In genomic region chr3:100506355-100506754, GRCh38 we compare ENCODE assay signal across 1 cellular context.
TF ChIP-seq lines count a peak whose summit lies in the region.

No MANE protein-coding gene starts in this region.

TF ChIP-seq in IMR-90, 13 proteins besides CTCF, POLR2A, EP300 and RAD21:
- TF ChIP-seq CHD1 (IDR thresholded peaks at IDR 0.05; ENCODE audit: low read depth, low read length) (no peak), BHLHE40 (IDR thresholded peaks at IDR 0.05; ENCODE audit: low read depth, low read length) (no peak), MXI1 (IDR thresholded peaks at IDR 0.05; ENCODE audit: borderline replicate concordance, low read depth, low read length) (no peak), NFE2L2 (IDR thresholded peaks at IDR 0.05; ENCODE audit: low read depth, low read length) (no peak), SMC3 (IDR thresholded peaks at IDR 0.05; ENCODE audit: low read depth, low read length) (no peak), FOS (IDR thresholded peaks at IDR 0.05; ENCODE audit: low read depth, low read length) (no peak), RCOR1 (IDR thresholded peaks at IDR 0.05; ENCODE audit: insufficient replicate concordance, low read length) (no peak), MAFK (IDR thresholded peaks at IDR 0.05; ENCODE audit: low read depth, low read length) (no peak), CEBPB (IDR thresholded peaks at IDR 0.05; ENCODE audit: low read depth, low read length) (no peak), USF2 (IDR thresholded peaks at IDR 0.05; ENCODE audit: low read depth, low read length) (no peak), MAZ (IDR thresholded peaks at IDR 0.05; ENCODE audit: borderline replicate concordance, low read depth, low read length) (no peak), RFX5 (IDR thresholded peaks at IDR 0.05; ENCODE audit: low read depth, low read length) (no peak)
- TF ChIP-seq, protein P1, sequence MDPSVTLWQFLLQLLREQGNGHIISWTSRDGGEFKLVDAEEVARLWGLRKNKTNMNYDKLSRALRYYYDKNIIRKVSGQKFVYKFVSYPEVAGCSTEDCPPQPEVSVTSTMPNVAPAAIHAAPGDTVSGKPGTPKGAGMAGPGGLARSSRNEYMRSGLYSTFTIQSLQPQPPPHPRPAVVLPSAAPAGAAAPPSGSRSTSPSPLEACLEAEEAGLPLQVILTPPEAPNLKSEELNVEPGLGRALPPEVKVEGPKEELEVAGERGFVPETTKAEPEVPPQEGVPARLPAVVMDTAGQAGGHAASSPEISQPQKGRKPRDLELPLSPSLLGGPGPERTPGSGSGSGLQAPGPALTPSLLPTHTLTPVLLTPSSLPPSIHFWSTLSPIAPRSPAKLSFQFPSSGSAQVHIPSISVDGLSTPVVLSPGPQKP (IDR thresholded peaks at IDR 0.05; ENCODE audit: borderline replicate concordance, low read depth, low read length), result no peak
